In the genomic region with DNA sequence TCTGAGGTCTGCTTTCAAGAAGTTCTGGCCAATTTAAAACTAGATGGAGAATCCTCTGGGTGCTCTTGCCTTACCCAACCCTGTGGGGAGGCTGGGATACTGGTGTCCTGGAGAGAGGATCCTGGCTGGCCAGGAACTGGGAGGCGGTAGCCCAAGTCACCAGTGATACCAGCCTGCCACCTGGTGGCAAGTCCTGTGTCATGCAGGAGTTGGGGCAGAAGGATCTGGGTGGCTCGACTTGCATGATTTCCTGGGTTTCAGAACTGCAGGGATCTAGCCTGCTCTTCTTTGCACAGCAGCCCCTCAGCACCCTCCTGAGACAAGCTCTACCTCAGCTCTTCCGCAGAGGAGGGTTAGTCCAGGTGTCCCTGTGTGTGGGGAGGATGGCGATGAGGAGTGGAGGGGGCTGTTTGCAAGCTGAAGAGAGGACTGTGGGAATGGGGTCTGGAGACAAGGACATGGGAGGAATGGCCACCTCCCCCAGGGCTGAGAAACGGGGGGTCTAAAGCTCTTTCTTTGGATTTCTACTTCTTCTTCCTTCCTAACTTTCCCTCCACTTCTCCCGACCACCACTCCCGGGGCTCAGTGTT, we compare ENCODE assay signal across 1 cellular context.
TF ChIP-seq lines count a peak whose summit lies in the region.

No MANE protein-coding gene starts in this region.

TF ChIP-seq in HCT116, 20 proteins besides CTCF, POLR2A, EP300 and RAD21 (continued from another document):
- TF ChIP-seq, protein P1, sequence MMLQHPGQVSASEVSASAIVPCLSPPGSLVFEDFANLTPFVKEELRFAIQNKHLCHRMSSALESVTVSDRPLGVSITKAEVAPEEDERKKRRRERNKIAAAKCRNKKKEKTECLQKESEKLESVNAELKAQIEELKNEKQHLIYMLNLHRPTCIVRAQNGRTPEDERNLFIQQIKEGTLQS (IDR thresholded peaks at IDR 0.05) = no peak
- no peak for TF ChIP-seq SRF (IDR thresholded peaks at IDR 0.05; ENCODE audit: low read depth)
- no peak for TF ChIP-seq FOSL1 (IDR thresholded peaks at IDR 0.05; ENCODE audit: low read depth)
- TF ChIP-seq, protein P2, sequence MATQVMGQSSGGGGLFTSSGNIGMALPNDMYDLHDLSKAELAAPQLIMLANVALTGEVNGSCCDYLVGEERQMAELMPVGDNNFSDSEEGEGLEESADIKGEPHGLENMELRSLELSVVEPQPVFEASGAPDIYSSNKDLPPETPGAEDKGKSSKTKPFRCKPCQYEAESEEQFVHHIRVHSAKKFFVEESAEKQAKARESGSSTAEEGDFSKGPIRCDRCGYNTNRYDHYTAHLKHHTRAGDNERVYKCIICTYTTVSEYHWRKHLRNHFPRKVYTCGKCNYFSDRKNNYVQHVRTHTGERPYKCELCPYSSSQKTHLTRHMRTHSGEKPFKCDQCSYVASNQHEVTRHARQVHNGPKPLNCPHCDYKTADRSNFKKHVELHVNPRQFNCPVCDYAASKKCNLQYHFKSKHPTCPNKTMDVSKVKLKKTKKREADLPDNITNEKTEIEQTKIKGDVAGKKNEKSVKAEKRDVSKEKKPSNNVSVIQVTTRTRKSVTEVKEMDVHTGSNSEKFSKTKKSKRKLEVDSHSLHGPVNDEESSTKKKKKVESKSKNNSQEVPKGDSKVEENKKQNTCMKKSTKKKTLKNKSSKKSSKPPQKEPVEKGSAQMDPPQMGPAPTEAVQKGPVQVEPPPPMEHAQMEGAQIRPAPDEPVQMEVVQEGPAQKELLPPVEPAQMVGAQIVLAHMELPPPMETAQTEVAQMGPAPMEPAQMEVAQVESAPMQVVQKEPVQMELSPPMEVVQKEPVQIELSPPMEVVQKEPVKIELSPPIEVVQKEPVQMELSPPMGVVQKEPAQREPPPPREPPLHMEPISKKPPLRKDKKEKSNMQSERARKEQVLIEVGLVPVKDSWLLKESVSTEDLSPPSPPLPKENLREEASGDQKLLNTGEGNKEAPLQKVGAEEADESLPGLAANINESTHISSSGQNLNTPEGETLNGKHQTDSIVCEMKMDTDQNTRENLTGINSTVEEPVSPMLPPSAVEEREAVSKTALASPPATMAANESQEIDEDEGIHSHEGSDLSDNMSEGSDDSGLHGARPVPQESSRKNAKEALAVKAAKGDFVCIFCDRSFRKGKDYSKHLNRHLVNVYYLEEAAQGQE (IDR thresholded peaks at IDR 0.05; ENCODE audit: low read depth) = no peak
